In genomic region chr17:10729334-10730193, GRCh38 we compare ENCODE assay signal across 1 cellular context.
TF ChIP-seq lines count a peak whose summit lies in the region.

TMEM220 (minus strand) TSS chr17:10730023; CDS start chr17:10729851, 172 bp downstream.

TF ChIP-seq in HepG2, 621 proteins besides CTCF, POLR2A, EP300 and RAD21 (continued from another document and continues in another):
- TF ChIP-seq ZNF776 (CRISPR knock-in tag; IDR thresholded peaks at IDR 0.05) = peak; percentile 61; the same call in 1 of the 2 replicates
- TF ChIP-seq U2AF1 (optimal IDR thresholded peaks at IDR 0.05; ENCODE audit: low read depth, low read length) = no peak
- TF ChIP-seq KMT2A (CRISPR knock-in tag; IDR thresholded peaks at IDR 0.05) = peak; percentile 57
- peak; percentile 61; the same call in 1 of the 2 replicates for TF ChIP-seq POGZ (CRISPR knock-in tag; IDR thresholded peaks at IDR 0.05)
- TF ChIP-seq HMG20B (CRISPR knock-in tag; conservative IDR thresholded peaks at IDR 0.05) = no peak
- TF ChIP-seq ZNF331 (CRISPR knock-in tag; IDR thresholded peaks at IDR 0.05) = peak; percentile 46; the same call in 1 of the 2 replicates
- TF ChIP-seq ZNF317 (CRISPR knock-in tag; IDR thresholded peaks at IDR 0.05) = no peak
- TF ChIP-seq ZNF329 (CRISPR knock-in tag; IDR thresholded peaks at IDR 0.05; ENCODE audit: low read depth) = 0 out of 2 replicates have a peak, but pooled peaks have one; percentile 69
- TF ChIP-seq CENPT (CRISPR knock-in tag; IDR thresholded peaks at IDR 0.05; ENCODE audit: low read depth) = 0 out of 2 replicates have a peak, but pooled peaks have one; percentile 76
- TF ChIP-seq CENPBD1 (CRISPR knock-in tag; IDR thresholded peaks at IDR 0.05; ENCODE audit: borderline replicate concordance, low read depth) = no peak
- peak in 1 of 2 experiments; percentile 50; a peak in 1 of 4 replicates for TF ChIP-seq ATF4 (CRISPR knock-in tag; IDR thresholded peaks at IDR 0.05)
- TF ChIP-seq ZNF563 (CRISPR knock-in tag; IDR thresholded peaks at IDR 0.05) = peak; percentile 78; the same call in 1 of the 2 replicates
- TF ChIP-seq TFDP1 (CRISPR knock-in tag; IDR thresholded peaks at IDR 0.05; ENCODE audit: borderline replicate concordance) = peak; percentile 79
- TF ChIP-seq ZNF710 (CRISPR knock-in tag; IDR thresholded peaks at IDR 0.05; ENCODE audit: borderline replicate concordance) = peak; percentile 54; the same call in 1 of the 2 replicates
- 0 out of 2 replicates have a peak, but pooled peaks have one; percentile 49 for TF ChIP-seq ZNF879 (CRISPR knock-in tag; IDR thresholded peaks at IDR 0.05)
- no peak for TF ChIP-seq ZUFSP (CRISPR knock-in tag; IDR thresholded peaks at IDR 0.05; ENCODE audit: borderline replicate concordance)
- TF ChIP-seq ERF (CRISPR knock-in tag; IDR thresholded peaks at IDR 0.05) = peak; percentile 74
- TF ChIP-seq ZBTB8A (CRISPR knock-in tag; IDR thresholded peaks at IDR 0.05; ENCODE audit: borderline replicate concordance, low read depth) = no peak
- TF ChIP-seq ZBTB34 (CRISPR knock-in tag; IDR thresholded peaks at IDR 0.05) = no peak
- no peak for TF ChIP-seq PRDM15 (CRISPR knock-in tag; IDR thresholded peaks at IDR 0.05)
- TF ChIP-seq ZNF253 (CRISPR knock-in tag; IDR thresholded peaks at IDR 0.05; ENCODE audit: borderline replicate concordance) = no peak
- TF ChIP-seq ZBTB21 (CRISPR knock-in tag; IDR thresholded peaks at IDR 0.05) = no peak
- TF ChIP-seq ZNF276 (CRISPR knock-in tag; IDR thresholded peaks at IDR 0.05; ENCODE audit: low read depth) = 0 out of 2 replicates have a peak, but pooled peaks have one; percentile 46
- TF ChIP-seq ELF1 (CRISPR knock-in tag; IDR thresholded peaks at IDR 0.05) = no peak
- peak; percentile 70; the same call in 1 of the 2 replicates for TF ChIP-seq MYPOP (CRISPR knock-in tag; IDR thresholded peaks at IDR 0.05)
- peak; percentile 90; the same call in 1 of the 2 replicates for TF ChIP-seq NR1H2 (CRISPR knock-in tag; IDR thresholded peaks at IDR 0.05; ENCODE audit: borderline replicate concordance, low read depth)
- peak; percentile 61; the same call in 1 of the 2 replicates for TF ChIP-seq NFKB2 (CRISPR knock-in tag; IDR thresholded peaks at IDR 0.05; ENCODE audit: borderline replicate concordance)
- TF ChIP-seq ZC3H13 (CRISPR knock-in tag; IDR thresholded peaks at IDR 0.05) = peak; percentile 86
- no peak for TF ChIP-seq PRDM4 (CRISPR knock-in tag; IDR thresholded peaks at IDR 0.05; ENCODE audit: borderline replicate concordance)
- peak; percentile 63; the same call in 1 of the 2 replicates for TF ChIP-seq ZNF451 (CRISPR knock-in tag; IDR thresholded peaks at IDR 0.05)
- TF ChIP-seq RBM22 (optimal IDR thresholded peaks at IDR 0.05; ENCODE audit: low read length) = no peak
- TF ChIP-seq ATF3 (CRISPR knock-in tag; IDR thresholded peaks at IDR 0.05) = peak; percentile 54; the same call in 1 of the 2 replicates
- peak; percentile 89 for TF ChIP-seq ZNF274 (CRISPR knock-in tag; IDR thresholded peaks at IDR 0.05)
- peak; percentile 78 for TF ChIP-seq SPEN (CRISPR knock-in tag; IDR thresholded peaks at IDR 0.05; ENCODE audit: low read depth)
- TF ChIP-seq FOXM1 (CRISPR knock-in tag; IDR thresholded peaks at IDR 0.05) = no peak
- TF ChIP-seq DMAP1 (CRISPR knock-in tag; IDR thresholded peaks at IDR 0.05) = peak; percentile 89
- TF ChIP-seq HES4 (CRISPR knock-in tag; IDR thresholded peaks at IDR 0.05; ENCODE audit: borderline replicate concordance) = peak; percentile 89
- TF ChIP-seq JUND (CRISPR knock-in tag; IDR thresholded peaks at IDR 0.05) = peak; percentile 51; the same call in 1 of the 2 replicates
- no peak for TF ChIP-seq ZNF281 (CRISPR knock-in tag; IDR thresholded peaks at IDR 0.05; ENCODE audit: borderline replicate concordance)
